ENCODE assay signal across 8 cellular contexts in genomic region chr4:126827669-126828068, GRCh38.
"Had no signal": no experiment of that assay in that cellular context is flagged by ENCODE, and none has a peak within 500 bp of the region (broad histone marks: within the 10 kb centered on the region; RNA-seq: fewer than 3 reads in every experiment).

No MANE protein-coding gene starts in this region.

- DNase-seq: H9, HCEC 1CT, IMR-90 had no signal

- H3K4me3 Mint-ChIP-seq: GM23338, H9 had no signal

- H3K4me1 Mint-ChIP-seq: GM23338, H9 had no signal

- FAIRE-seq: H1, H54, HTR-8/SVneo, K562 had no signal

- H3K4me2 ChIP-seq: GM23338 had no signal

- H3K4me3 ChIP-seq: GM23338, K562 had no signal

- H2AFZ ChIP-seq: GM23338 had no signal

- H3K27ac Mint-ChIP-seq: GM23338, H9 had no signal
